ENCODE assay signal across 31 cellular contexts in genomic region chr3:10384541-10385360, GRCh38.
"Had no signal": no experiment of that assay in that cellular context is flagged by ENCODE, and none has a peak within 500 bp of the region (broad histone marks: within the 10 kb centered on the region; RNA-seq: fewer than 3 reads in every experiment).

No MANE protein-coding gene starts in this region.

- H3K27me3 ChIP-seq: adrenal gland, brain microvascular endothelial cell, MG63, SJCRH30 had no signal

- H3K9me3 Mint-ChIP-seq: activated T-cell treated with anti-CD3 and anti-CD28 coated beads, Interleukin-2, amount 50 U/mL, for 4 hours; activated T-helper 1 cell treated with anti-CD3 and anti-CD28 coated beads, Interleukin-12 subunit alpha, Interleukin-12 subunit beta, Interleukin-2, Interleukin-4 antibody, amounts not matched to agents 30 ng/mL and 10 ng/mL and 1 ng/mL, durations not matched to agents 14 hours and 24 hours and 36 hours; T-helper 1 cell treated with Interleukin-12 subunit alpha and Interleukin-12 subunit beta and Interleukin-4 antibody, amounts not matched to agents 30 μg/mL and 1 μg/mL, for 36 hours; T-helper 2 cell treated with Interferon-gamma antibody and Interleukin-4, amounts not matched to agents 5 μg/mL and 100 μg/mL, for 36 hours had no signal

- H3K4me2 ChIP-seq: SK-N-SH had no signal

- H3K36me3 ChIP-seq: adrenal gland, brain microvascular endothelial cell, MG63, SJCRH30 had no signal

- H3K4me1 Mint-ChIP-seq: activated CD4-positive, alpha-beta T cell treated with anti-CD3 and anti-CD28 coated beads, Interleukin-2, amount 10 ng/mL, durations not matched to agents 7 days and 5 days had no signal

- H3K9ac ChIP-seq: SK-N-SH had no signal

- H3K27me3 Mint-ChIP-seq: activated CD4-positive, alpha-beta T cell treated with anti-CD3 and anti-CD28 coated beads for 36 hours; activated CD4-positive, alpha-beta T cell treated with anti-CD3 and anti-CD28 coated beads, Interleukin-2, amount 10 ng/mL, durations not matched to agents 7 days and 5 days had no signal

- H3K27ac ChIP-seq: adrenal gland, brain microvascular endothelial cell, SJCRH30 had no signal

- ATAC-seq: activated CD4-positive, alpha-beta T cell treated with anti-CD3 and anti-CD28 coated beads for 36 hours; activated CD4-positive, CD25-positive, alpha-beta regulatory T cell treated with anti-CD3 and anti-CD28 coated beads, Interleukin-2, amount 50 U/mL, for 24 hours; activated CD8-positive, alpha-beta T cell treated with anti-CD3 and anti-CD28 coated beads, Interleukin-2, amount 10 ng/mL, durations not matched to agents 7 days and 5 days; activated naive CD4-positive, alpha-beta T cell treated with anti-CD3 and anti-CD28 coated beads, Interleukin-2, amount 50 U/mL, for 72 hours; activated T-cell treated with anti-CD3 and anti-CD28 coated beads, Interleukin-2, amount 50 U/mL, for 4 hours; Panc1; WTC11 had no signal

- H3K27ac Mint-ChIP-seq: activated CD4-positive, alpha-beta T cell treated with anti-CD3 and anti-CD28 coated beads for 36 hours; activated CD4-positive, alpha-beta T cell treated with anti-CD3 and anti-CD28 coated beads, Interleukin-2, amount 10 ng/mL, durations not matched to agents 7 days and 5 days; activated CD8-positive, alpha-beta T cell treated with anti-CD3 and anti-CD28 coated beads, Interleukin-2, amount 10 ng/mL, durations not matched to agents 7 days and 5 days; activated naive CD4-positive, alpha-beta T cell treated with anti-CD3 and anti-CD28 coated beads for 36 hours; activated T-helper 1 cell treated with anti-CD3 and anti-CD28 coated beads, Interleukin-12 subunit alpha, Interleukin-12 subunit beta, Interleukin-2, Interleukin-4 antibody, amounts not matched to agents 30 ng/mL and 10 ng/mL and 1 ng/mL, durations not matched to agents 14 hours and 24 hours and 36 hours; T-helper 1 cell treated with Interleukin-12 subunit alpha and Interleukin-12 subunit beta and Interleukin-4 antibody, amounts not matched to agents 30 μg/mL and 1 μg/mL, for 36 hours; T-helper 2 cell treated with Interferon-gamma antibody and Interleukin-4, amounts not matched to agents 5 μg/mL and 100 μg/mL, for 36 hours; WTC11 had no signal

- H3K9me3 ChIP-seq: MG63, SK-N-SH had no signal

- H3K4me3 Mint-ChIP-seq: activated CD4-positive, alpha-beta T cell treated with anti-CD3 and anti-CD28 coated beads for 36 hours; activated CD4-positive, alpha-beta T cell treated with anti-CD3 and anti-CD28 coated beads, Interleukin-2, amount 10 ng/mL, durations not matched to agents 7 days and 5 days; activated CD8-positive, alpha-beta T cell treated with anti-CD3 and anti-CD28 coated beads, Interleukin-2, amount 10 ng/mL, durations not matched to agents 7 days and 5 days; activated naive CD4-positive, alpha-beta T cell treated with anti-CD3 and anti-CD28 coated beads for 36 hours; activated T-cell treated with anti-CD3 and anti-CD28 coated beads, Interleukin-2, amount 50 U/mL, for 4 hours; activated T-helper 1 cell treated with anti-CD3 and anti-CD28 coated beads, Interleukin-12 subunit alpha, Interleukin-12 subunit beta, Interleukin-2, Interleukin-4 antibody, amounts not matched to agents 30 ng/mL and 10 ng/mL and 1 ng/mL, durations not matched to agents 14 hours and 24 hours and 36 hours; T-helper 1 cell treated with Interleukin-12 subunit alpha and Interleukin-12 subunit beta and Interleukin-4 antibody, amounts not matched to agents 30 μg/mL and 1 μg/mL, for 36 hours; T-helper 2 cell treated with Interferon-gamma antibody and Interleukin-4, amounts not matched to agents 5 μg/mL and 100 μg/mL, for 36 hours; WTC11 had no signal

- DNase-seq: activated CD4-positive, alpha-beta T cell treated with anti-CD3 and anti-CD28 coated beads for 36 hours; activated CD4-positive, alpha-beta T cell treated with anti-CD3 and anti-CD28 coated beads, Interleukin-2, amount 10 ng/mL, durations not matched to agents 7 days and 5 days; activated CD4-positive, alpha-beta T cell treated with anti-CD3 and anti-CD28 coated beads, Interleukin-2, amount 50 U/mL, for 48 hours; activated CD8-positive, alpha-beta memory T cell treated with anti-CD3 and anti-CD28 coated beads, Interleukin-2, amount 50 U/mL, for 4 hours; activated CD8-positive, alpha-beta T cell treated with anti-CD3 and anti-CD28 coated beads, Interleukin-2, amount 10 ng/mL, durations not matched to agents 7 days and 5 days; activated gamma-delta T cell treated with Interleukin-2 at 50 U/mL for 16 hours; activated naive CD4-positive, alpha-beta T cell treated with anti-CD3 and anti-CD28 coated beads for 36 hours; activated T-cell treated with anti-CD3 and anti-CD28 coated beads for 4 hours; activated T-cell treated with anti-CD3 and anti-CD28 coated beads, Interleukin-2, amount 50 U/mL, for 4 hours; adrenal gland; brain microvascular endothelial cell; central memory CD4-positive, alpha-beta T cell; Karpas-422; MG63; NCI-H1048; NCI-H1105 treated with DMSO at 0.1 percent for 48 hours; NCI-H1436; NCI-H1694; NCI-H2029; NCI-H345; NCI-H524 treated with DMSO at 0.1 percent for 48 hours; SHP77; SJCRH30; SK-N-SH had no signal

- H3K4me1 ChIP-seq: adrenal gland, SJCRH30 had no signal

- H3K4me3 ChIP-seq: adrenal gland, MG63, SJCRH30 had no signal
